Comparison of ENCODE assay signal across 26 cellular contexts in the genomic region with DNA sequence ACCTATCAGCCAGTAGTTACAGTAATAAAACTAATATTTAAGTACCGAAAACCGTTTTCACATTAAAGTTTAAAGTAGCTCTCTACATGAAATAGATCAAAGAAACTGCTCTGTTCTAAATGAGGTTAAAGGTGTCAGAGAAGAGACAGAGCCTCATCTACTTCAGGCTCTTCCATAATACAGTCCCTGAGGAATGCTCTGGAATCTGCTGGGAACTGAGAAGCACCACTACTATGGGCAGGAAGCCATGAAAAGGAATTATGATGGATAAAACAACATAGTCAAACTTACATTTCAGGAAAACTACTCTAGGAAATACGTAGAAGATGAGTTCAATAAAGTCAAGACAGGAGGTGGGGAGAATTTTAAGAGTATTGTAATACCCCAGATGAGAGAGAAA. TPM values are rescaled to one million over a fixed set of nuclear protein-coding genes. Genes with fewer than 3 reads are reported as not detected.
DNase-seq lines count a peak whose midpoint lies in the region; ATAC-seq and TF ChIP-seq lines count a peak whose summit lies in the region.
"Had no signal": no experiment of that assay in that cellular context is flagged by ENCODE, and none has a peak within 500 bp of the region (broad histone marks: within the 10 kb centered on the region; RNA-seq: fewer than 3 reads in every experiment).

No MANE protein-coding gene starts in this region.

- no peak for TF ChIP-seq POLR2A in gastroesophageal sphincter (IDR thresholded peaks at IDR 0.05)

- H3K4me1 ChIP-seq in gastroesophageal sphincter (peaks cover 23 to 79% (median 38%) of the 10 kb centered on the region in 3 donors), thoracic aorta (ENCODE audit: control insufficient read depth in 1 of 2, low read depth in 2 of 2) (peaks cover 53 to 63% of the 10 kb centered on the region in 2 donors)

- no peaks in the 10 kb centered on the region for H3K9me3 ChIP-seq in gastroesophageal sphincter
- no peaks in the 10 kb centered on the region for H3K9me3 ChIP-seq in thoracic aorta
- H3K9me3 ChIP-seq: ovary, testis had no signal

- peak; percentile 33 for DNase-seq in GM03348 (ENCODE audit: low spot score)
- no peak for DNase-seq in thoracic aorta (ENCODE audit: low spot score)
- DNase-seq in NCI-H2029 (lab: John Stamatoyannopoulos, UW): no peak
- no peak for DNase-seq in left lobe of liver (ENCODE audit: low spot score)
- DNase-seq: activated CD4-positive, alpha-beta T cell treated with anti-CD3 and anti-CD28 coated beads for 36 hours; activated naive CD4-positive, alpha-beta T cell; activated T-cell treated with anti-CD3 and anti-CD28 coated beads, Interleukin-2, amount 50 U/mL, for 24 hours; anterior cingulate cortex; central memory CD4-positive, alpha-beta T cell; dorsolateral prefrontal cortex; KG1; left colon; NCI-H2171; NCI-H524; ovary; stimulated activated CD4-positive, alpha-beta T cell treated with anti-CD3 and anti-CD28 coated beads, Interleukin-12 subunit alpha, Interleukin-12 subunit beta, amount 100 ng/mL, for 4 hours; stimulated activated CD4-positive, alpha-beta T cell treated with anti-CD3 and anti-CD28 coated beads, Interleukin-4, amount 100 ng/mL, for 24 hours; stimulated activated naive B cell treated with anti-CD40 and anti-IgM and Interleukin-4, amounts not matched to agents 10 μg/mL and 1 μg/mL and 100 μg/mL, for 72 hours; T-helper 2 cell; testis had no signal

- H3K36me3 Mint-ChIP-seq in activated T-helper 17 cell treated with anti-CD3 and anti-CD28 coated beads, Interleukin-2, amount 50 U/mL, for 72 hours (ENCODE audit: low read depth): peaks cover 31% of the 10 kb centered on the region
- H3K36me3 Mint-ChIP-seq: natural killer cell treated with Interleukin-12 subunit alpha and Interleukin-12 subunit beta and Interleukin-15 and Interleukin-18, amount 100 ng/mL, for 72 hours had no signal

- H3K4me1 Mint-ChIP-seq in activated T-helper 17 cell treated with anti-CD3 and anti-CD28 coated beads, Interleukin-2, amount 50 U/mL, for 72 hours: peaks cover 9% of the 10 kb centered on the region

- peak overlapping the region; percentile 27 for H3K27ac Mint-ChIP-seq in activated T-helper 17 cell treated with anti-CD3 and anti-CD28 coated beads, Interleukin-2, amount 50 U/mL, for 72 hours
- H3K27ac Mint-ChIP-seq: activated CD4-positive, alpha-beta T cell treated with anti-CD3 and anti-CD28 coated beads for 36 hours; activated T-cell treated with anti-CD3 and anti-CD28 coated beads, Interleukin-2, amount 50 U/mL, for 24 hours; natural killer cell treated with Interleukin-12 subunit alpha and Interleukin-12 subunit beta and Interleukin-15 and Interleukin-18, amount 100 ng/mL, for 72 hours had no signal

- 40 to 73% methylated on average over 3 of the region's 3 CpGs for WGBS in gastroesophageal sphincter (ENCODE audit: low coverage in 1 of 2), 2 donors

- ATAC-seq in activated T-helper 17 cell treated with anti-CD3 and anti-CD28 coated beads, Interleukin-2, amount 50 U/mL, for 72 hours (replicated peaks): no peak
- ATAC-seq in gastroesophageal sphincter (no peak), thoracic aorta (ENCODE audit: insufficient number of reproducible peaks, low FRiP score, low read depth) (no peak), HG02571 (IDR thresholded peaks at IDR 0.05; ENCODE audit: unreplicated experiment) (no peak), left lobe of liver (no peak)
- ATAC-seq: activated CD4-positive, alpha-beta T cell treated with anti-CD3 and anti-CD28 coated beads for 36 hours; left colon; natural killer cell treated with Interleukin-12 subunit alpha and Interleukin-12 subunit beta and Interleukin-15 and Interleukin-18, amount 100 ng/mL, for 72 hours; Panc1; stimulated activated naive B cell treated with anti-CD40 and anti-IgM and Interleukin-4, amounts not matched to agents 10 μg/mL and 1 μg/mL and 100 μg/mL, for 72 hours had no signal

- no peaks in the 10 kb centered on the region for H3K9me3 Mint-ChIP-seq in activated T-helper 17 cell treated with anti-CD3 and anti-CD28 coated beads, Interleukin-2, amount 50 U/mL, for 72 hours
- H3K9me3 Mint-ChIP-seq: activated T-cell treated with anti-CD3 and anti-CD28 coated beads, Interleukin-2, amount 50 U/mL, for 24 hours; natural killer cell treated with Interleukin-12 subunit alpha and Interleukin-12 subunit beta and Interleukin-15 and Interleukin-18, amount 100 ng/mL, for 72 hours; stimulated activated naive B cell treated with anti-CD40 and anti-IgM and Interleukin-4, amounts not matched to agents 10 μg/mL and 1 μg/mL and 100 μg/mL, for 72 hours had no signal

- no peak overlapping the region for H3K4me3 Mint-ChIP-seq in activated T-helper 17 cell treated with anti-CD3 and anti-CD28 coated beads, Interleukin-2, amount 50 U/mL, for 72 hours
- H3K4me3 Mint-ChIP-seq: activated CD4-positive, alpha-beta T cell treated with anti-CD3 and anti-CD28 coated beads for 36 hours; activated T-cell treated with anti-CD3 and anti-CD28 coated beads, Interleukin-2, amount 50 U/mL, for 24 hours; natural killer cell treated with Interleukin-12 subunit alpha and Interleukin-12 subunit beta and Interleukin-15 and Interleukin-18, amount 100 ng/mL, for 72 hours; stimulated activated naive B cell treated with anti-CD40 and anti-IgM and Interleukin-4, amounts not matched to agents 10 μg/mL and 1 μg/mL and 100 μg/mL, for 72 hours had no signal

- H3K27ac ChIP-seq in gastroesophageal sphincter (peak overlapping the region; percentile 43 to 81 (median 74)), thoracic aorta (peak overlapping the region; percentile 59 to 65)
- H3K27ac ChIP-seq: hepatocyte, testis had no signal

- H3K27me3 ChIP-seq in gastroesophageal sphincter (no peaks in the 10 kb centered on the region), thoracic aorta (replicated peaks; ENCODE audit: insufficient read depth) (no peaks in the 10 kb centered on the region)
- H3K27me3 ChIP-seq: dorsolateral prefrontal cortex, hepatocyte, ovary, testis had no signal

- no peaks in the 10 kb centered on the region for H3K27me3 Mint-ChIP-seq in activated T-helper 17 cell treated with anti-CD3 and anti-CD28 coated beads, Interleukin-2, amount 50 U/mL, for 72 hours
- H3K27me3 Mint-ChIP-seq: activated CD4-positive, alpha-beta T cell treated with anti-CD3 and anti-CD28 coated beads for 36 hours; activated T-cell treated with anti-CD3 and anti-CD28 coated beads, Interleukin-2, amount 50 U/mL, for 24 hours; natural killer cell treated with Interleukin-12 subunit alpha and Interleukin-12 subunit beta and Interleukin-15 and Interleukin-18, amount 100 ng/mL, for 72 hours; stimulated activated naive B cell treated with anti-CD40 and anti-IgM and Interleukin-4, amounts not matched to agents 10 μg/mL and 1 μg/mL and 100 μg/mL, for 72 hours had no signal

- TF ChIP-seq CTCF in gastroesophageal sphincter (IDR thresholded peaks at IDR 0.05) (no peak), thoracic aorta (IDR thresholded peaks at IDR 0.05) (no peak)

- H3K4me3 ChIP-seq in gastroesophageal sphincter (no peak overlapping the region), thoracic aorta (no peak overlapping the region)
- H3K4me3 ChIP-seq: dorsolateral prefrontal cortex, hepatocyte, ovary, testis had no signal

- peaks cover 0 to 5% of the 10 kb centered on the region in 2 donors for H3K36me3 ChIP-seq in gastroesophageal sphincter
- H3K36me3 ChIP-seq in thoracic aorta: no peaks in the 10 kb centered on the region
- H3K36me3 ChIP-seq: ovary had no signal

- TF ChIP-seq EP300 in gastroesophageal sphincter (IDR thresholded peaks at IDR 0.05): no peak

RNA-seq across cellular contexts. Expression of a gene that starts 60.0 kb away (rescaled TPM):
- 10 to 100 TPM; 51.3 to 61.3 TPM for total RNA-seq in activated T-helper 17 cell treated with anti-CD3 and anti-CD28 coated beads, Interleukin-2, amount 50 U/mL, for 72 hours
- total RNA-seq in gastroesophageal sphincter (100 to 1,000 TPM; 130 to 139 (median 133) TPM), thoracic aorta (100 to 1,000 TPM in 1 of 2 donors, 10 to 100 TPM in 1; 95.4 to 108 TPM), left lobe of liver (18.0 TPM)
